ENCODE assay signal across 8 cellular contexts in genomic region chr1:173429517-173430477, GRCh38. TPM values are rescaled to one million over a fixed set of nuclear protein-coding genes. Genes with fewer than 3 reads are reported as not detected.
DNase-seq lines count a peak whose midpoint lies in the region; ATAC-seq and TF ChIP-seq lines count a peak whose summit lies in the region.

No MANE protein-coding gene starts in this region.

- peaks cover 10 to 17% of the 10 kb centered on the region in 2 donors for H3K4me1 ChIP-seq in thyroid gland

- no peaks in the 10 kb centered on the region for H3K36me3 ChIP-seq in thyroid gland

- no peaks in the 10 kb centered on the region for H3K27me3 ChIP-seq in thyroid gland

- H3K27ac ChIP-seq in C4-2B (no peak overlapping the region), thyroid gland (peak overlapping the region; percentile 70 to 74 (median 71))

- TF ChIP-seq POLR2A in thyroid gland (IDR thresholded peaks at IDR 0.05): peak in 1 of 2 donors; percentile 47

- DNase-seq in HS-27A (ENCODE audit: low read depth): peak; percentile 59
- DNase-seq in SHP77 (lab: John Stamatoyannopoulos, UW): peak; percentile 76 to 83
- DNase-seq in activated naive CD4-positive, alpha-beta T cell (lab: John Stamatoyannopoulos, UW): peak; percentile 7 to 55 (median 38)
- peak; percentile 63 for DNase-seq in germinal center (ENCODE audit: low spot score)
- peak; percentile 70 for DNase-seq in omental fat pad (ENCODE audit: low spot score)
- DNase-seq in thyroid gland: peak; percentile 75 to 84

- intact Hi-C loops in thyroid gland (cut with DNase I): loop anchor here (5.0 to 10.0 kb wide), 3 partner anchors 43 to 395 kb away; partner anchors contain the start of genes CENPL, DARS2 and KLHL20

- no peak overlapping the region for H3K4me3 ChIP-seq in thyroid gland (replicated peaks in 1 of 3)

- no peaks in the 10 kb centered on the region for H3K9me3 ChIP-seq in thyroid gland

- TF ChIP-seq CTCF in C4-2B (conservative IDR thresholded peaks at IDR 0.05) (peak; percentile 13), omental fat pad (IDR thresholded peaks at IDR 0.05) (no peak), thyroid gland (IDR thresholded peaks at IDR 0.05) (peak in 5 of 6 experiments; percentile 16 to 71 (median 52))

- ATAC-seq in GM19397 (IDR thresholded peaks at IDR 0.05; ENCODE audit: unreplicated experiment) (peak; percentile 69), omental fat pad (ENCODE audit: low FRiP score) (peak; percentile 98)

- WGBS in thyroid gland, 2 donors: 15 to 28% methylated on average over 15 of the region's 15 CpGs

RNA-seq across cellular contexts. Expression of gene PRDX6, which starts 47.3 kb away (rescaled TPM):
- total RNA-seq in omental fat pad (100 to 1,000 TPM; 455 to 981 (median 633) TPM), thyroid gland (100 to 1,000 TPM; 161 to 301 (median 233) TPM)

Comparison
In these comparisons a context has a peak if more than half of its experiments do, and no peak if none do; other contexts are left out.
1. CTCF ChIP-seq: peak in C4-2B (single experiment) and thyroid gland (5 of 6); none in omental fat pad (0 of 3).
2. Peak in every context shown above with its lines, with median percentiles within 50 percentile points of each other: DNase-seq.